In the genomic region with DNA sequence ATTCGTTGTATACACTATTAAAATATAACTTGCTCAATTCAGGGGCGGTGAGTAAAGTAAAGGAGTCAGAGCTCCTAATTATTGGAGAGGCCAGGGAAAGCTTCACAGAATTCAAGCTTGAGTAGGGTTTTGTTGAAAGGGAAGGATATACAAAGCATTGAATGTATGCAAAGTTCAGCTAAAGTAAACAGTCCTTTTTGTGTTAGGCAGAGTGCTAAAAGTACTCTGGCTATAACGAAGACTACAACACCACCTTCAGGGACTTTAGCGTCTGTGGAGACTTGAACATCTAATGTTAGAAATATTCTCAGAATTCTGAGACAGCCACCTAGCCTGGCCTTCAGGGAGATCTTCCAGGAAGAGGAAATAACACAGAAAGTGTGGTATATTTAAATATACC, we compare ENCODE assay signal across 8 cellular contexts. TPM values are rescaled to one million over a fixed set of nuclear protein-coding genes. Genes with fewer than 3 reads are reported as not detected.
DNase-seq lines count a peak whose midpoint lies in the region; ATAC-seq, FAIRE-seq and TF ChIP-seq lines count a peak whose summit lies in the region.

No MANE protein-coding gene starts in this region.

- 36 to 43% methylated on average over 4 of the region's 4 CpGs for WGBS in GM23248 (ENCODE audit: low coverage in 1 of 2, low lambda C conversion rate in 2 of 2, missing lambda C conversion rate in 2 of 2), 2 experiments
- 43% methylated on average over 4 of the region's 4 CpGs for WGBS in hepatocyte (ENCODE audit: low lambda C conversion rate, missing lambda C conversion rate)
- WGBS in prostate gland = 22% methylated on average over 4 of the region's 4 CpGs

- no peaks in the 10 kb centered on the region; the same call in 1 of the 2 replicates for H3K36me3 ChIP-seq in ACC112 (ENCODE audit: insufficient read depth, low read length)
- H3K36me3 ChIP-seq in GM23248 (ENCODE audit: low read depth) = no peaks in the 10 kb centered on the region
- H3K36me3 ChIP-seq in hepatocyte (replicated peaks; ENCODE audit: insufficient read depth, low read depth) = no peaks in the 10 kb centered on the region
- no peaks in the 10 kb centered on the region for H3K36me3 ChIP-seq in prostate gland

- no peaks in the 10 kb centered on the region for H3K9me2 ChIP-seq in GM23248 (ENCODE audit: insufficient read depth)
- H3K9me2 ChIP-seq in hepatocyte (replicated peaks; ENCODE audit: insufficient read depth) = no peaks in the 10 kb centered on the region

- H3F3A ChIP-seq in GM23248 (ENCODE audit: insufficient read depth) = no peaks in the 10 kb centered on the region; the same call in 1 of the 2 replicates

- H3K79me2 ChIP-seq in ACC112 (ENCODE audit: control insufficient read depth, insufficient read depth, low read length, unreplicated experiment) (no peaks in the 10 kb centered on the region), GM23248 (ENCODE audit: insufficient read depth) (no peaks in the 10 kb centered on the region), hepatocyte (no peaks in the 10 kb centered on the region)

- H3K27me3 ChIP-seq in ACC112 (ENCODE audit: insufficient read depth, low read length) (no peaks in the 10 kb centered on the region), GM23248 (replicated peaks; ENCODE audit: insufficient read depth) (no peaks in the 10 kb centered on the region), hepatocyte (no peaks in the 10 kb centered on the region), prostate gland (replicated peaks; ENCODE audit: insufficient read depth) (no peaks in the 10 kb centered on the region)

- H3K9ac ChIP-seq in GM23248 = peak overlapping the region; percentile 70

- intact Hi-C loops in prostate gland (cut with DNase I) = no loop called here

- peak overlapping the region; percentile 75 for H3K4me2 ChIP-seq in GM23248 (ENCODE audit: unreplicated experiment)
- peak overlapping the region; percentile 92 for H3K4me2 ChIP-seq in hepatocyte

- no peak for ATAC-seq in HG03571 (IDR thresholded peaks at IDR 0.05; ENCODE audit: unreplicated experiment)

- H3K4me1 ChIP-seq in ACC112 (ENCODE audit: control insufficient read depth, insufficient read depth, low read length, unreplicated experiment) (peaks cover 14% of the 10 kb centered on the region), GM23248 (ENCODE audit: insufficient read depth) (peaks cover 16% of the 10 kb centered on the region; the same call in 1 of the 2 replicates), hepatocyte (ENCODE audit: insufficient read depth) (peaks cover 11% of the 10 kb centered on the region), prostate gland (replicated peaks) (no peaks in the 10 kb centered on the region)

- peak; percentile 30 for TF ChIP-seq CTCF in hepatocyte (IDR thresholded peaks at IDR 0.05; ENCODE audit: poor library complexity)
- no peak for TF ChIP-seq CTCF in prostate gland (IDR thresholded peaks at IDR 0.05)

- H3K4me3 ChIP-seq in ACC112 (ENCODE audit: low read depth, low read length) = peak overlapping the region; percentile 72
- H3K4me3 ChIP-seq in GM23248 = peak overlapping the region; percentile 71
- no peak overlapping the region for H3K4me3 ChIP-seq in hepatocyte
- no peak overlapping the region for H3K4me3 ChIP-seq in prostate gland

- no peaks in the 10 kb centered on the region for H3K9me3 ChIP-seq in GM23248 (ENCODE audit: low read depth)
- H3K9me3 ChIP-seq in hepatocyte (ENCODE audit: low read depth) = no peaks in the 10 kb centered on the region
- H3K9me3 ChIP-seq in prostate gland = no peaks in the 10 kb centered on the region

- peak overlapping the region; percentile 70 for H2AFZ ChIP-seq in ACC112 (ENCODE audit: low read length, unreplicated experiment)
- peak overlapping the region; percentile 75 for H2AFZ ChIP-seq in GM23248
- H2AFZ ChIP-seq in hepatocyte = peak overlapping the region; percentile 85

- H4K20me1 ChIP-seq in GM23248 (ENCODE audit: insufficient read depth) = no peaks in the 10 kb centered on the region
- no peaks in the 10 kb centered on the region for H4K20me1 ChIP-seq in hepatocyte (ENCODE audit: insufficient read depth, poor library complexity, severe bottlenecking)

- no peak for TF ChIP-seq POLR2A in prostate gland (IDR thresholded peaks at IDR 0.05)

- H3K27ac ChIP-seq in ACC112 (ENCODE audit: low read depth, low read length) (no peak overlapping the region), GM23248 (peak overlapping the region; percentile 30), hepatocyte (no peak overlapping the region), prostate gland (peak overlapping the region in 1 of 2 donors; percentile 88)

- DNase-seq in GM23248 (no peak), hepatocyte (ENCODE audit: low spot score) (no peak), HPDE6-E6E7 (ENCODE audit: extremely low spot score) (no peak), OCI-M2 (lab: John Stamatoyannopoulos, UW; ENCODE audit: unreplicated experiment) (no peak), prostate gland (ENCODE audit: low spot score) (no peak)

- in situ Hi-C loops in GM23248 (cut with MboI) = no loop called here

- peak; percentile 75 for FAIRE-seq in TTC549 (lab: Jason Lieb, UNC)

RNA-seq across cellular contexts. Expression of a gene that starts 1.1 kb away (rescaled TPM):
- total RNA-seq in GM23248 (2014; rRNA removed; shearing (Covaris generic)) = not detected in 2 replicates
- polyA plus RNA-seq in GM23248 (2016; fragmentation: Nextera tagmentation; extraction: Ambion mirVana) (0.49 and 0.71 TPM in 2 replicates), hepatocyte (0.39 TPM in 1 of 2 replicates, not detected in the other)
- total RNA-seq in hepatocyte (not detected in 2 replicates), prostate gland (not detected)

RNA-seq across cellular contexts. Expression of a gene that starts 8.7 kb away (rescaled TPM):
- 133 and 160 TPM in 2 replicates for total RNA-seq in GM23248 (2014; rRNA removed; shearing (Covaris generic))
- polyA plus RNA-seq in GM23248 (2016; fragmentation: Nextera tagmentation; extraction: Ambion mirVana) (282 and 291 TPM in 2 replicates), hepatocyte (7.1 and 8.8 TPM in 2 replicates)
- total RNA-seq in hepatocyte (1.0 and 3.0 TPM in 2 replicates), prostate gland (10 to 100 TPM in 1 of 2 donors, 1 to 10 TPM in 1; 4.7 to 12.3 TPM)

RNA-seq across cellular contexts. Expression of a gene that starts 29.4 kb away (rescaled TPM):
- total RNA-seq in GM23248 (2014; rRNA removed; shearing (Covaris generic)) = 6.7 and 14.4 TPM in 2 replicates
- polyA plus RNA-seq in GM23248 (2016; fragmentation: Nextera tagmentation; extraction: Ambion mirVana) (14.0 and 14.4 TPM in 2 replicates), hepatocyte (18.2 and 19.2 TPM in 2 replicates)
- total RNA-seq in hepatocyte (9.1 and 10.1 TPM in 2 replicates), prostate gland (10 to 100 TPM; 17.4 to 30.2 TPM)

RNA-seq across cellular contexts. Expression of a gene that starts 32.6 kb away (rescaled TPM):
- 27.6 and 27.9 TPM in 2 replicates for total RNA-seq in GM23248 (2014; rRNA removed; shearing (Covaris generic))
- polyA plus RNA-seq in GM23248 (2016; fragmentation: Nextera tagmentation; extraction: Ambion mirVana) (45.4 TPM in 2 replicates), hepatocyte (19.7 and 28.0 TPM in 2 replicates)
- total RNA-seq in hepatocyte (3.7 and 8.1 TPM in 2 replicates), prostate gland (1 to 10 TPM; 3.7 to 9.7 TPM)

Comparison
In these comparisons a context has a peak if more than half of its experiments do, and no peak if none do; other contexts are left out.
1. H3K4me3 ChIP-seq: peak in ACC112 (single experiment) and GM23248 (single experiment); none in hepatocyte (single experiment) and prostate gland (0 of 2).
2. RNA of a gene that starts 8.7 kb away (total RNA-seq): 133 to 160 TPM in GM23248; 4.7 to 12.3 TPM in prostate gland and 1.0 to 3.0 TPM in hepatocyte; every median in the first group is over 10 times any median in the second.
3. Peak in every context shown above with its lines, with median percentiles within 50 percentile points of each other: H2AFZ ChIP-seq.